Comparison of ENCODE assay signal across 21 cellular contexts in genomic region chr6:118309337-118310093, GRCh38.
"Had no signal": no experiment of that assay in that cellular context is flagged by ENCODE, and none has a peak within 500 bp of the region (broad histone marks: within the 10 kb centered on the region; RNA-seq: fewer than 3 reads in every experiment).

No MANE protein-coding gene starts in this region.

- H3K4me1 Mint-ChIP-seq: activated CD4-positive, alpha-beta T cell treated with anti-CD3 and anti-CD28 coated beads for 36 hours; naive thymus-derived CD8-positive, alpha-beta T cell had no signal

- DNase-seq: activated CD4-positive, alpha-beta T cell treated with anti-CD3 and anti-CD28 coated beads for 36 hours; activated CD4-positive, alpha-beta T cell treated with anti-CD3 and anti-CD28 coated beads, Interleukin-2, amount 50 U/mL, for 48 hours; body of pancreas; central memory CD4-positive, alpha-beta T cell; colonic mucosa; foreskin melanocyte; head of caudate nucleus; kidney glomerular epithelial cell; mesendoderm; naive thymus-derived CD8-positive, alpha-beta T cell; pancreas; stimulated activated CD4-positive, alpha-beta T cell treated with anti-CD3 and anti-CD28 coated beads, Interleukin-12 subunit alpha, Interleukin-12 subunit beta, amount 100 ng/mL, for 4 hours; stimulated activated CD4-positive, alpha-beta T cell treated with anti-CD3 and anti-CD28 coated beads, Interleukin-1b, Interleukin-23, amount 100 ng/mL, for 48 hours; stimulated activated CD8-positive, alpha-beta memory T cell treated with anti-CD3 and anti-CD28 coated beads, Interleukin-4, amount 100 ng/mL, for 48 hours; stimulated activated naive CD8-positive, alpha-beta T cell treated with anti-CD3 and anti-CD28 coated beads, Interleukin-15, Interleukin-2, amounts not matched to agents 100 U/mL and 50 U/mL, for 24 hours; trophoblast cell had no signal

- H3K9me3 ChIP-seq: body of pancreas, colonic mucosa, neutrophil, pancreas had no signal

- H3K27ac Mint-ChIP-seq: activated CD4-positive, alpha-beta T cell treated with anti-CD3 and anti-CD28 coated beads for 36 hours; activated naive CD8-positive, alpha-beta T cell; activated T-helper 1 cell treated with anti-CD3 and anti-CD28 coated beads, Interleukin-12 subunit alpha, Interleukin-12 subunit beta, Interleukin-2, Interleukin-4 antibody, amounts not matched to agents 30 ng/mL and 10 ng/mL and 1 ng/mL, durations not matched to agents 14 hours and 24 hours and 36 hours; WTC11 had no signal

- H3K27ac ChIP-seq: body of pancreas, colonic mucosa, neutrophil, pancreas had no signal

- H3K4me3 ChIP-seq: body of pancreas, colonic mucosa, pancreas had no signal

- FAIRE-seq: pancreas, TTC549 had no signal

- H3K4me1 ChIP-seq: body of pancreas, colonic mucosa, pancreas had no signal

- H3K36me3 ChIP-seq: colonic mucosa, neutrophil, pancreas had no signal

- H3K27me3 Mint-ChIP-seq: activated CD4-positive, alpha-beta T cell treated with anti-CD3 and anti-CD28 coated beads for 36 hours had no signal

- H3K9me3 Mint-ChIP-seq: activated T-helper 1 cell treated with anti-CD3 and anti-CD28 coated beads, Interleukin-12 subunit alpha, Interleukin-12 subunit beta, Interleukin-2, Interleukin-4 antibody, amounts not matched to agents 30 ng/mL and 10 ng/mL and 1 ng/mL, durations not matched to agents 14 hours and 24 hours and 36 hours; naive thymus-derived CD8-positive, alpha-beta T cell had no signal

- H3K4me3 Mint-ChIP-seq: activated CD4-positive, alpha-beta T cell treated with anti-CD3 and anti-CD28 coated beads for 36 hours; activated naive CD8-positive, alpha-beta T cell; activated T-helper 1 cell treated with anti-CD3 and anti-CD28 coated beads, Interleukin-12 subunit alpha, Interleukin-12 subunit beta, Interleukin-2, Interleukin-4 antibody, amounts not matched to agents 30 ng/mL and 10 ng/mL and 1 ng/mL, durations not matched to agents 14 hours and 24 hours and 36 hours; naive thymus-derived CD8-positive, alpha-beta T cell; WTC11 had no signal

- ATAC-seq: activated CD4-positive, alpha-beta T cell treated with anti-CD3 and anti-CD28 coated beads for 36 hours; body of pancreas; naive thymus-derived CD8-positive, alpha-beta T cell; pancreas; stimulated activated naive CD8-positive, alpha-beta T cell treated with anti-CD3 and anti-CD28 coated beads, Interleukin-15, Interleukin-2, amounts not matched to agents 100 U/mL and 50 U/mL, for 24 hours had no signal

- H3K27me3 ChIP-seq: body of pancreas, colonic mucosa, neutrophil, pancreas had no signal

- H3K36me3 Mint-ChIP-seq: naive thymus-derived CD8-positive, alpha-beta T cell; WTC11 had no signal
